In genomic region chr2:203951366-203951902, GRCh38 we compare ENCODE assay signal across 11 cellular contexts. TPM values are rescaled to one million over a fixed set of nuclear protein-coding genes. Genes with fewer than 3 reads are reported as not detected.
DNase-seq lines count a peak whose midpoint lies in the region; TF ChIP-seq lines count a peak whose summit lies in the region.
"Had no signal": no experiment of that assay in that cellular context is flagged by ENCODE, and none has a peak within 500 bp of the region (broad histone marks: within the 10 kb centered on the region; RNA-seq: fewer than 3 reads in every experiment).

No MANE protein-coding gene starts in this region.

- POLR2A ChIA-PET in OCI-LY7 (lab: Charles Lee) = no interaction called here

- H3K27me3 Mint-ChIP-seq in activated naive CD4-positive, alpha-beta T cell treated with anti-CD3 and anti-CD28 coated beads, Interleukin-2, amount 10 ng/mL, durations not matched to agents 7 days and 5 days = no peaks in the 10 kb centered on the region

- CTCF ChIA-PET in OCI-LY7 (lab: Charles Lee; ENCODE audit: unreplicated experiment) = no interaction called here
- CTCF ChIA-PET in activated naive CD4-positive, alpha-beta T cell treated with anti-CD3 and anti-CD28 coated beads, Interleukin-2, amount 10 ng/mL, durations not matched to agents 7 days and 5 days (lab: Charles Lee) = interaction anchor here (1.3 kb wide), 1 partner anchor 48 kb away, joined by 7 read pairs; no protein-coding TSS in a partner anchor

- no peak overlapping the region for H2AFZ ChIP-seq in OCI-LY7 (ENCODE audit: low read length)

- no peak overlapping the region for H3K4me2 ChIP-seq in OCI-LY7 (ENCODE audit: low read length)

- peaks cover 85% of the 10 kb centered on the region for H3K4me1 Mint-ChIP-seq in activated naive CD4-positive, alpha-beta T cell treated with anti-CD3 and anti-CD28 coated beads, Interleukin-2, amount 10 ng/mL, durations not matched to agents 7 days and 5 days

- BruUV-seq in OCI-LY7 (replicated peaks; lab: Mats Ljungman, UMichigan) = no TSS peak

- H3K36me3 ChIP-seq in OCI-LY7 (ENCODE audit: insufficient read depth, low read length) = no peaks in the 10 kb centered on the region
- no peaks in the 10 kb centered on the region for H3K36me3 ChIP-seq in right atrium auricular region

- H3K9me3 Mint-ChIP-seq in activated naive CD4-positive, alpha-beta T cell treated with anti-CD3 and anti-CD28 coated beads, Interleukin-2, amount 10 ng/mL, durations not matched to agents 7 days and 5 days = no peaks in the 10 kb centered on the region

- H3K4me3 Mint-ChIP-seq in activated naive CD4-positive, alpha-beta T cell treated with anti-CD3 and anti-CD28 coated beads, Interleukin-2, amount 10 ng/mL, durations not matched to agents 7 days and 5 days = peak overlapping the region; percentile 74

- H3K36me3 Mint-ChIP-seq in activated naive CD4-positive, alpha-beta T cell treated with anti-CD3 and anti-CD28 coated beads, Interleukin-2, amount 10 ng/mL, durations not matched to agents 7 days and 5 days = peaks cover 57% of the 10 kb centered on the region

- DNase-seq in activated gamma-delta T cell treated with anti-CD3 and anti-CD28 coated beads, Interleukin-2, amount 50 U/mL, for 16 hours (ENCODE audit: low read depth) = peak; percentile 14
- DNase-seq in activated gamma-delta T cell treated with Interleukin-2 at 50 U/mL for 16 hours (no peak), OCI-LY7 (ENCODE audit: low spot score) (peak; percentile 7), NCI-H2196 treated with DMSO at 0.1 percent for 48 hours (lab: John Stamatoyannopoulos, UW; ENCODE audit: unreplicated experiment) (no peak), NCI-H1417 (lab: John Stamatoyannopoulos, UW) (no peak), right atrium auricular region (ENCODE audit: low spot score) (no peak)
- peak; percentile 52 for DNase-seq in activated naive CD4-positive, alpha-beta T cell treated with anti-CD3 and anti-CD28 coated beads, Interleukin-2, amount 10 ng/mL, durations not matched to agents 7 days and 5 days
- DNase-seq in stimulated activated naive CD4-positive, alpha-beta T cell treated with Interleukin-2 at 50 U/mL for 16 hours (lab: John Stamatoyannopoulos, UW) = peak; percentile 33
- DNase-seq: NCI-H1694 had no signal

- H3K27ac Mint-ChIP-seq in activated naive CD4-positive, alpha-beta T cell treated with anti-CD3 and anti-CD28 coated beads, Interleukin-2, amount 10 ng/mL, durations not matched to agents 7 days and 5 days = peak overlapping the region; percentile 91

- H3K9me3 ChIP-seq in OCI-LY7 (ENCODE audit: low read length) = no peaks in the 10 kb centered on the region
- H3K9me3 ChIP-seq in right atrium auricular region = no peaks in the 10 kb centered on the region

- intact Hi-C loops in OCI-LY7 (cut with micrococcal nuclease; ENCODE audit: unreplicated experiment) = no loop called here

- H4K20me1 ChIP-seq in OCI-LY7 (ENCODE audit: insufficient read depth, low read length) = no peaks in the 10 kb centered on the region

- H3K4me3 ChIP-seq in OCI-LY7 (ENCODE audit: low read depth, low read length, poor library complexity, severe bottlenecking) (no peak overlapping the region), right atrium auricular region (no peak overlapping the region)

- H3K27ac ChIP-seq in OCI-LY7 (ENCODE audit: low read depth, low read length, poor library complexity, severe bottlenecking) (no peak overlapping the region), right atrium auricular region (no peak overlapping the region)

- no peaks in the 10 kb centered on the region for H3K9me2 ChIP-seq in OCI-LY7 (ENCODE audit: insufficient read depth, low read length)

- no peaks in the 10 kb centered on the region for H3K4me1 ChIP-seq in OCI-LY7 (ENCODE audit: insufficient read depth, low read length, poor library complexity, severe bottlenecking)
- no peaks in the 10 kb centered on the region for H3K4me1 ChIP-seq in right atrium auricular region

- H3K27me3 ChIP-seq in right atrium auricular region = no peaks in the 10 kb centered on the region

- TF ChIP-seq CTCF in OCI-LY7 (conservative IDR thresholded peaks at IDR 0.05; ENCODE audit: low read length) = no peak
- no peak for TF ChIP-seq CTCF in right atrium auricular region (IDR thresholded peaks at IDR 0.05)

- H3K79me2 ChIP-seq in OCI-LY7 (ENCODE audit: insufficient read depth, low read depth, low read length) = no peaks in the 10 kb centered on the region

RNA-seq across cellular contexts. Expression of gene ICOS, which starts 14.9 kb away (rescaled TPM):
- not detected in 2 replicates for total RNA-seq in OCI-LY7 (2014; rRNA removed; shearing (Covaris generic))
- total RNA-seq in OCI-LY7 (2022) (not detected in 2 replicates), right atrium auricular region (not detected)
- total RNA-seq: kidney epithelial cell, osteocyte had no signal

Comparison
In these comparisons a context has a peak if more than half of its experiments do, and no peak if none do; other contexts are left out.
1. DNase-seq: peak in activated gamma-delta T cell treated with anti-CD3 and anti-CD28 coated beads, Interleukin-2, amount 50 U/mL, for 16 hours (single experiment), OCI-LY7 (single experiment), activated naive CD4-positive, alpha-beta T cell treated with anti-CD3 and anti-CD28 coated beads, Interleukin-2, amount 10 ng/mL, durations not matched to agents 7 days and 5 days (single experiment) and stimulated activated naive CD4-positive, alpha-beta T cell treated with Interleukin-2 at 50 U/mL for 16 hours (single experiment); none in activated gamma-delta T cell treated with Interleukin-2 at 50 U/mL for 16 hours (single experiment), NCI-H2196 treated with DMSO at 0.1 percent for 48 hours (single experiment), NCI-H1417 (0 of 3) and right atrium auricular region (single experiment).